Comparison of ENCODE assay signal across 15 cellular contexts in the genomic region with DNA sequence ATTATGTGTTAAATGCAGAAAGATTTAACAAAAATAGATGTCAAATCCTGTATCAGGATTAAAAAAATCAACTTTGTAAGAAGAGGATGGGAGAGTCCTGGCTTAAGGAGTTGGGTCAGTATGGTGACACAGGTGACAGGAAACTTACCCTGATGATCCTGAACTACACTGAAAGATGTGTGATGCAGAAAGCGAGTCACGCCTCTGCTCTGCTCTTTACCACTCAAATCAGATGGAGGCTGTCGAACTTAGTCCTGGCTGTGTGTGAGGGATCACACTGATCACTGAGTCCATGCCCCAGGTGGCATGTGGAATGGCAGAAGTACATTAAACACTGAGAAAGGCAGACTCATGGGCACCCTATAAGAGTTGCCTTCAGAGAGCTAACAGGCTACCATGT.
DNase-seq lines count a peak whose midpoint lies in the region; ATAC-seq and TF ChIP-seq lines count a peak whose summit lies in the region.
"Had no signal": no experiment of that assay in that cellular context is flagged by ENCODE, and none has a peak within 500 bp of the region (broad histone marks: within the 10 kb centered on the region; RNA-seq: fewer than 3 reads in every experiment).

No MANE protein-coding gene starts in this region.

- H3K27ac ChIP-seq in ACC112 (ENCODE audit: low read depth, low read length) (peak overlapping the region; percentile 48), esophagus muscularis mucosa (replicated peaks in 1 of 4) (no peak overlapping the region)
- peak overlapping the region in 2 of 11 experiments; percentile 10 to 15; a peak in 1 of 22 replicates for H3K27ac ChIP-seq in BLaER1 treated with 17β-estradiol and CSF1 and Interleukin-3, amounts not matched to agents 10 nM and 100 nM
- H3K27ac ChIP-seq in naive thymus-derived CD4-positive, alpha-beta T cell (ENCODE audit: low read depth, low read length): peak overlapping the region; percentile 25
- H3K27ac ChIP-seq: coronary artery, left ventricle myocardium inferior, tibial artery had no signal

- no peaks in the 10 kb centered on the region for H3K9me3 Mint-ChIP-seq in activated T-helper 17 cell treated with anti-CD3 and anti-CD28 coated beads, Interleukin-2, amount 50 U/mL, for 72 hours
- H3K9me3 Mint-ChIP-seq in naive thymus-derived CD4-positive, alpha-beta T cell: peaks cover 0 to 4% (median 0%) of the 10 kb centered on the region in 11 donors

- WGBS in esophagus muscularis mucosa: 91% methylated on average over 3 of the region's 3 CpGs

- CTCF ChIA-PET in naive thymus-derived CD4-positive, alpha-beta T cell (lab: Charles Lee): interaction anchor here (0.7 to 1.3 kb wide), 2 partner anchors 47 to 308 kb away, joined by 3 read pairs; no protein-coding TSS in a partner anchor

- no peak overlapping the region for H2AFZ ChIP-seq in ACC112 (ENCODE audit: low read length, unreplicated experiment)

- TF ChIP-seq POLR2A in esophagus muscularis mucosa (IDR thresholded peaks at IDR 0.05; ENCODE audit: low read depth): no peak

- peak overlapping the region; percentile 72 for H3K27ac Mint-ChIP-seq in activated T-helper 17 cell treated with anti-CD3 and anti-CD28 coated beads, Interleukin-2, amount 50 U/mL, for 72 hours
- peak overlapping the region in 8 of 9 donors; percentile 36 to 86 (median 62) for H3K27ac Mint-ChIP-seq in naive thymus-derived CD4-positive, alpha-beta T cell

- no peaks in the 10 kb centered on the region for H3K36me3 ChIP-seq in ACC112 (ENCODE audit: insufficient read depth, low read length)
- peaks cover 0 to 15% (median 0%) of the 10 kb centered on the region in 11 experiments; a peak in 2 of 22 replicates for H3K36me3 ChIP-seq in BLaER1 treated with 17β-estradiol and CSF1 and Interleukin-3, amounts not matched to agents 10 nM and 100 nM
- H3K36me3 ChIP-seq in naive thymus-derived CD4-positive, alpha-beta T cell (ENCODE audit: control insufficient read depth in 2 of 3, insufficient read depth in 3 of 3, low read length in 3 of 3): peaks cover 0 to 22% (median 0%) of the 10 kb centered on the region in 3 experiments
- H3K36me3 ChIP-seq in esophagus muscularis mucosa: no peaks in the 10 kb centered on the region
- H3K36me3 ChIP-seq: left ventricle myocardium inferior, tibial artery had no signal

- H3K4me1 ChIP-seq in ACC112 (ENCODE audit: control insufficient read depth, insufficient read depth, low read length, unreplicated experiment) (peaks cover 23% of the 10 kb centered on the region), esophagus muscularis mucosa (peaks cover 21 to 34% (median 31%) of the 10 kb centered on the region in 4 donors)
- H3K4me1 ChIP-seq in BLaER1 treated with 17β-estradiol and CSF1 and Interleukin-3, amounts not matched to agents 10 nM and 100 nM: peaks cover 0 to 38% (median 29%) of the 10 kb centered on the region in 10 experiments; a peak in 17 of 20 replicates
- H3K4me1 ChIP-seq in naive thymus-derived CD4-positive, alpha-beta T cell (ENCODE audit: control insufficient read depth in 2 of 2, insufficient read depth in 2 of 2, low read length in 2 of 2): peaks cover 0 to 25% of the 10 kb centered on the region in 2 donors

- DNase-seq in naive thymus-derived CD4-positive, alpha-beta T cell: no peak
- DNase-seq in NCI-H2227 treated with DMSO at 0.1 percent for 48 hours (lab: John Stamatoyannopoulos, UW) (no peak), esophagus muscularis mucosa (ENCODE audit: extremely low spot score) (no peak), HUDEP-2 (lab: John Stamatoyannopoulos, UW; ENCODE audit: unreplicated experiment in 76 of 76) (no peak)
- DNase-seq: activated CD4-positive, alpha-beta T cell treated with anti-CD3 and anti-CD28 coated beads for 4 hours; foreskin melanocyte; GDM1; left ventricle myocardium inferior; NCI-H2029 treated with DMSO at 0.1 percent for 48 hours; tibial artery had no signal

- H3K9ac ChIP-seq in BLaER1 treated with 17β-estradiol and CSF1 and Interleukin-3, amounts not matched to agents 10 nM and 100 nM: no peak overlapping the region

- H3K4me3 ChIP-seq in ACC112 (ENCODE audit: low read depth, low read length) (no peak overlapping the region), esophagus muscularis mucosa (no peak overlapping the region)
- no peak overlapping the region for H3K4me3 ChIP-seq in BLaER1 treated with 17β-estradiol and CSF1 and Interleukin-3, amounts not matched to agents 10 nM and 100 nM
- no peak overlapping the region for H3K4me3 ChIP-seq in naive thymus-derived CD4-positive, alpha-beta T cell (ENCODE audit: low read length)
- H3K4me3 ChIP-seq: coronary artery, left ventricle myocardium inferior, tibial artery had no signal

- H3K27me3 ChIP-seq in ACC112 (ENCODE audit: insufficient read depth, low read length): no peaks in the 10 kb centered on the region
- H3K27me3 ChIP-seq in BLaER1 treated with 17β-estradiol and CSF1 and Interleukin-3, amounts not matched to agents 10 nM and 100 nM: no peaks in the 10 kb centered on the region
- no peaks in the 10 kb centered on the region for H3K27me3 ChIP-seq in naive thymus-derived CD4-positive, alpha-beta T cell (ENCODE audit: control insufficient read depth in 2 of 2, insufficient read depth in 2 of 2, low read length in 2 of 2)
- H3K27me3 ChIP-seq in esophagus muscularis mucosa: no peaks in the 10 kb centered on the region
- H3K27me3 ChIP-seq: tibial artery had no signal

- peak overlapping the region in 10 of 11 experiments; percentile 6 to 65 (median 36); a peak in 11 of 22 replicates for H3K4me2 ChIP-seq in BLaER1 treated with 17β-estradiol and CSF1 and Interleukin-3, amounts not matched to agents 10 nM and 100 nM

- no peak for TF ChIP-seq CTCF in esophagus muscularis mucosa (IDR thresholded peaks at IDR 0.05)

- ATAC-seq in activated T-helper 17 cell treated with anti-CD3 and anti-CD28 coated beads, Interleukin-2, amount 50 U/mL, for 72 hours (replicated peaks): peak; percentile 90
- ATAC-seq in naive thymus-derived CD4-positive, alpha-beta T cell: no peak
- no peak for ATAC-seq in GM21529 (IDR thresholded peaks at IDR 0.05; ENCODE audit: unreplicated experiment)

- peaks cover 0 to 47% (median 0%) of the 10 kb centered on the region in 11 experiments; a peak in 3 of 22 replicates for H4K20me1 ChIP-seq in BLaER1 treated with 17β-estradiol and CSF1 and Interleukin-3, amounts not matched to agents 10 nM and 100 nM

- no peaks in the 10 kb centered on the region for H3K27me3 Mint-ChIP-seq in activated T-helper 17 cell treated with anti-CD3 and anti-CD28 coated beads, Interleukin-2, amount 50 U/mL, for 72 hours
- H3K27me3 Mint-ChIP-seq in naive thymus-derived CD4-positive, alpha-beta T cell: no peaks in the 10 kb centered on the region

- intact Hi-C loops in naive thymus-derived CD4-positive, alpha-beta T cell (cut with micrococcal nuclease): no loop called here
- intact Hi-C loops in esophagus muscularis mucosa (cut with DNase I): no loop called here

- peaks cover 56% of the 10 kb centered on the region for H3K4me1 Mint-ChIP-seq in activated T-helper 17 cell treated with anti-CD3 and anti-CD28 coated beads, Interleukin-2, amount 50 U/mL, for 72 hours
- peaks cover 37 to 93% (median 89%) of the 10 kb centered on the region in 7 donors for H3K4me1 Mint-ChIP-seq in naive thymus-derived CD4-positive, alpha-beta T cell

- peaks cover 84% of the 10 kb centered on the region for H3K36me3 Mint-ChIP-seq in activated T-helper 17 cell treated with anti-CD3 and anti-CD28 coated beads, Interleukin-2, amount 50 U/mL, for 72 hours (ENCODE audit: low read depth)
- H3K36me3 Mint-ChIP-seq in naive thymus-derived CD4-positive, alpha-beta T cell: peaks cover 0 to 46% (median 30%) of the 10 kb centered on the region in 5 donors

- TF ChIP-seq EP300 in esophagus muscularis mucosa (IDR thresholded peaks at IDR 0.05): no peak

- H3K79me2 ChIP-seq in ACC112 (ENCODE audit: control insufficient read depth, insufficient read depth, low read length, unreplicated experiment): no peaks in the 10 kb centered on the region

- POLR2A ChIA-PET in naive thymus-derived CD4-positive, alpha-beta T cell (lab: Charles Lee): interaction anchor here (0.7 to 1.6 kb wide), 2 partner anchors 12 to 902 kb away, joined by 4 to 5 read pairs; no protein-coding TSS in a partner anchor

- H3K9me3 ChIP-seq in BLaER1 treated with 17β-estradiol and CSF1 and Interleukin-3, amounts not matched to agents 10 nM and 100 nM (replicated peaks in 1 of 11): no peaks in the 10 kb centered on the region
- H3K9me3 ChIP-seq in naive thymus-derived CD4-positive, alpha-beta T cell (ENCODE audit: control insufficient read depth in 2 of 3, low read length in 3 of 3): no peaks in the 10 kb centered on the region
- H3K9me3 ChIP-seq in esophagus muscularis mucosa: no peaks in the 10 kb centered on the region
- H3K9me3 ChIP-seq: left ventricle myocardium inferior, tibial artery had no signal

- peak overlapping the region; percentile 52 for H3K4me3 Mint-ChIP-seq in activated T-helper 17 cell treated with anti-CD3 and anti-CD28 coated beads, Interleukin-2, amount 50 U/mL, for 72 hours
- H3K4me3 Mint-ChIP-seq in naive thymus-derived CD4-positive, alpha-beta T cell: peak overlapping the region in 1 of 10 donors; percentile 9

Comparison
In these comparisons a context has a peak if more than half of its experiments do, and no peak if none do; other contexts are left out.
1. H3K27ac ChIP-seq: peak in ACC112 (single experiment) and naive thymus-derived CD4-positive, alpha-beta T cell (single experiment); none in esophagus muscularis mucosa (0 of 4).